ENCODE assay signal across 11 cellular contexts in the genomic region with DNA sequence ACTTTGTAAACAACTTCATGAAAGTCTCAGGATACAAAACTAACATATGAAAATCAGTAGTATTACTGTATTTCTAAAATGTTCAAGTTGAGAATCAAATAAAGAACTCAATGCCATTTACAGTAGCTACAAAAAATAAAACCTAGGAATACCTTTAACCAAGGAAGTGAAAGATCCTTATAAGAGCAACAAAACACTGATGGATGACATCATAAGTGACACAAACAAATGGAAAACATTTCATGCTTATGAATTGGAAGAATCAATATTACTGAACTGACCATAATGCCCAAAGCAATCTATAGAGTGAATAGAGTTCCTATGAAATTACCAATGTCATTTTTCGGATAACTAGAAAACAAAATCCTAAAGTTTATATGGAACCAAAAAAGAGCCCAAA.
"Had no signal": no experiment of that assay in that cellular context is flagged by ENCODE, and none has a peak within 500 bp of the region (broad histone marks: within the 10 kb centered on the region; RNA-seq: fewer than 3 reads in every experiment).

No MANE protein-coding gene starts in this region.

- H3K4me2 ChIP-seq: GM23338 had no signal

- H3K36me3 ChIP-seq: HAP-1 had no signal

- FAIRE-seq: H1, H54 had no signal

- H3K4me3 ChIP-seq: GM23248, GM23338, HAP-1 had no signal

- H3K4me1 ChIP-seq: HAP-1 had no signal

- H3K27ac ChIP-seq: GM23248 had no signal

- ATAC-seq: GM23338, HCT116 had no signal

- H2AFZ ChIP-seq: GM23248, GM23338 had no signal

- H3K9ac ChIP-seq: GM23248 had no signal

- DNase-seq: GM23248, GOT3, H7, H9, HCEC 1CT, HFFc6 had no signal
